In genomic region chr4:17576932-17577659, GRCh38 we compare ENCODE assay signal across 1 cellular context.
TF ChIP-seq lines count a peak whose summit lies in the region.

LAP3 (plus strand) TSS chr4:17577198; CDS start chr4:17577466, 268 bp downstream.

TF ChIP-seq in K562, 482 proteins besides CTCF, POLR2A, EP300 and RAD21 (continued from another document and continues in another):
- TF ChIP-seq HINFP (tag; conservative IDR thresholded peaks at IDR 0.05; ENCODE audit: low read depth), result no peak
- TF ChIP-seq HMG20B (CRISPR knock-in tag; IDR thresholded peaks at IDR 0.05), result no peak
- no peak for TF ChIP-seq NFRKB (IDR thresholded peaks at IDR 0.05; ENCODE audit: low read depth)
- peak; percentile 67 for TF ChIP-seq POLR2H (tag; IDR thresholded peaks at IDR 0.05; ENCODE audit: low read depth)
- TF ChIP-seq CHD7 (IDR thresholded peaks at IDR 0.05; ENCODE audit: low read depth, low read length), result no peak
- no peak for TF ChIP-seq MCM5 (IDR thresholded peaks at IDR 0.05; ENCODE audit: low read depth)
- TF ChIP-seq ZFX (CRISPR knock-in tag; IDR thresholded peaks at IDR 0.05), result peak; percentile 67
- TF ChIP-seq MXD1 (CRISPR knock-in tag; IDR thresholded peaks at IDR 0.05; ENCODE audit: borderline replicate concordance, poor library complexity, severe bottlenecking), result peak; percentile 71
- no peak for TF ChIP-seq MLLT1 (IDR thresholded peaks at IDR 0.05)
- TF ChIP-seq TFAM (CRISPR knock-in tag; conservative IDR thresholded peaks at IDR 0.05), result no peak
- no peak for TF ChIP-seq MYNN (IDR thresholded peaks at IDR 0.05)
- TF ChIP-seq MYNN (CRISPR knock-in tag; IDR thresholded peaks at IDR 0.05), result no peak
- TF ChIP-seq CREB1 (IDR thresholded peaks at IDR 0.05), result peak; percentile 78
- peak; percentile 93 for TF ChIP-seq CREB1 (CRISPR knock-in tag; IDR thresholded peaks at IDR 0.05)
- no peak for TF ChIP-seq ZNF280B (CRISPR knock-in tag; IDR thresholded peaks at IDR 0.05)
- TF ChIP-seq ZNF551 (CRISPR knock-in tag; IDR thresholded peaks at IDR 0.05), result no peak
- no peak for TF ChIP-seq KLF16 (IDR thresholded peaks at IDR 0.05)
- TF ChIP-seq HDGF (IDR thresholded peaks at IDR 0.05), result no peak
- TF ChIP-seq RBBP5 (IDR thresholded peaks at IDR 0.05; ENCODE audit: borderline replicate concordance, insufficient read depth, low read length, poor library complexity, severe bottlenecking), result peak; percentile 78
- no peak for TF ChIP-seq IRF2 (CRISPR knock-in tag; IDR thresholded peaks at IDR 0.05)
- TF ChIP-seq XRCC4 (IDR thresholded peaks at IDR 0.05; ENCODE audit: extremely low read depth, insufficient read depth, insufficient read length), result no peak
- TF ChIP-seq TBP (optimal IDR thresholded peaks at IDR 0.05; ENCODE audit: low read depth, low read length), result peak; percentile 83
- TF ChIP-seq ESRRA (IDR thresholded peaks at IDR 0.05; ENCODE audit: borderline replicate concordance, low read depth), result peak; percentile 24; the same call in 1 of the 2 replicates
- TF ChIP-seq ZNF785 (CRISPR knock-in tag; IDR thresholded peaks at IDR 0.05), result no peak
- peak; percentile 38 for TF ChIP-seq TAF9B (IDR thresholded peaks at IDR 0.05; ENCODE audit: partially characterized antibody)
- TF ChIP-seq SMARCA5 (IDR thresholded peaks at IDR 0.05), result no peak
- peak in 1 of 3 experiments; percentile 26 for TF ChIP-seq YY1 (IDR thresholded peaks at IDR 0.05; ENCODE audit: borderline replicate concordance in 1 of 3, control insufficient read depth in 1 of 3, extremely low read depth in 1 of 3, insufficient read depth in 3 of 3, insufficient read length in 1 of 3, insufficient replicate concordance in 2 of 3, low read depth in 1 of 3, low read length in 2 of 3)
- no peak for TF ChIP-seq ZNF75A (CRISPR knock-in tag; IDR thresholded peaks at IDR 0.05)
- no peak for TF ChIP-seq TCF15 (CRISPR knock-in tag; IDR thresholded peaks at IDR 0.05)
- peak; percentile 51 for TF ChIP-seq JUN (IDR thresholded peaks at IDR 0.05; ENCODE audit: borderline replicate concordance, low read depth, low read length)
- no peak for TF ChIP-seq JUN (CRISPR knock-in tag; IDR thresholded peaks at IDR 0.05; ENCODE audit: borderline replicate concordance)
